Comparison of ENCODE assay signal across 8 cellular contexts in genomic region chr9:92292338-92293074, GRCh38. TPM values are rescaled to one million over a fixed set of nuclear protein-coding genes. Genes with fewer than 3 reads are reported as not detected.
A peak's percentile ranks its signal among the peaks of the same experiment; 100 is the strongest.
DNase-seq lines count a peak whose midpoint lies in the region; ATAC-seq, FAIRE-seq and TF ChIP-seq lines count a peak whose summit lies in the region.

No MANE protein-coding gene starts in this region.

- ATAC-seq in GM12878 (no peak), lung (ENCODE audit: insufficient read depth, low FRiP score) (no peak)

- FAIRE-seq in GM12878 (lab: Jason Lieb, UNC) = no peak

- peak; percentile 36; the same call in 1 of the 2 replicates for TF ChIP-seq POLR2A in GM12878 (IDR thresholded peaks at IDR 0.05; ENCODE audit: low read depth, low read length)

- TF ChIP-seq CTCF in GM12878 (IDR thresholded peaks at IDR 0.05 in 2 of 3, conservative IDR thresholded peaks at IDR 0.05 in 1 of 3; ENCODE audit: control insufficient read depth in 2 of 3, extremely low read depth in 1 of 3, insufficient read depth in 1 of 3, low read depth in 3 of 3, low read length in 3 of 3) (no peak), lung (IDR thresholded peaks at IDR 0.05; ENCODE audit: control extremely low read depth, extremely low read depth) (no peak)

- H3K79me2 ChIP-seq in GM12878 (ENCODE audit: control insufficient read depth, insufficient read depth, low read length) = peaks cover 68% of the 10 kb centered on the region

- H3K4me1 ChIP-seq in BLaER1 = peaks cover 55% of the 10 kb centered on the region
- peaks cover 5% of the 10 kb centered on the region for H3K4me1 ChIP-seq in HUES48 (ENCODE audit: control insufficient read depth, insufficient read depth, low read length)
- H3K4me1 ChIP-seq in GM12878 (ENCODE audit: control insufficient read depth, insufficient read depth, low read length) = peaks cover 14% of the 10 kb centered on the region
- peaks cover 10 to 15% of the 10 kb centered on the region in 2 donors for H3K4me1 ChIP-seq in lung (ENCODE audit: control insufficient read depth in 2 of 2, insufficient read depth in 2 of 2, low read length in 2 of 2)

- no TSS peak for BruUV-seq in GM12878 (replicated peaks; lab: Mats Ljungman, UMichigan)

- H4K20me1 ChIP-seq in BLaER1 (peaks cover 50% of the 10 kb centered on the region), GM12878 (ENCODE audit: control insufficient read depth, insufficient read depth) (no peaks in the 10 kb centered on the region)

- CTCF ChIA-PET in GM12878 (lab: Yijun Ruan, JAX) = interaction anchor here (1.4 to 3.3 kb wide), 2 partner anchors 10 to 14 kb away, joined by 5 to 9 read pairs; no protein-coding TSS in a partner anchor

- RAD21 ChIA-PET in GM12878 (lab: Charles Lee; ENCODE audit: unreplicated experiment) = interaction anchor here (0.7 to 0.9 kb wide), 2 partner anchors 34 to 138 kb away, joined by 3 to 5 read pairs; partner anchors contain the start of gene CENPP

- 15% methylated on average over 8 of the region's 8 CpGs for WGBS in GM12878 (ENCODE audit: insufficient coverage, insufficient replicate concordance, low lambda C conversion rate, missing lambda C conversion rate)
- 50 to 52% methylated on average over 8 of the region's 8 CpGs for WGBS in lung, 2 donors

- H3K36me3 ChIP-seq in BLaER1 (peaks cover 48% of the 10 kb centered on the region), HUES48 (ENCODE audit: control insufficient read depth, insufficient read depth, low read length) (peaks cover 54% of the 10 kb centered on the region), GM12878 (ENCODE audit: control insufficient read depth in 2 of 2, insufficient read depth in 2 of 2, low read length in 1 of 2) (peaks cover 0 to 3% of the 10 kb centered on the region in 2 experiments; a peak in 2 of 4 replicates), lung (ENCODE audit: control insufficient read depth in 2 of 2, insufficient read depth in 2 of 2, low read length in 2 of 2) (peaks cover 3 to 17% of the 10 kb centered on the region in 2 donors)

- H3K4me3 ChIP-seq in BLaER1 (peak overlapping the region; percentile 80), HUES48 (ENCODE audit: low read depth, low read length) (peak overlapping the region; percentile 95), GM12878 (peak overlapping the region; percentile 81), lung (peak overlapping the region; percentile 45)

- no peak for TF ChIP-seq RAD21 in GM12878 (IDR thresholded peaks at IDR 0.05; ENCODE audit: insufficient read depth, low read depth, low read length)

- H3K9me3 ChIP-seq in BLaER1 (no peaks in the 10 kb centered on the region), HUES48 (ENCODE audit: control insufficient read depth, insufficient read depth, low read length) (no peaks in the 10 kb centered on the region), GM12878 (replicated peaks; ENCODE audit: control insufficient read depth, insufficient read depth, low read length) (no peaks in the 10 kb centered on the region), lung (ENCODE audit: control insufficient read depth in 2 of 2, insufficient read depth in 1 of 2, low read length in 1 of 2) (no peaks in the 10 kb centered on the region)

- POLR2A ChIA-PET in GM12878 (lab: Charles Lee) = interaction anchor here (3.4 kb wide), 1 partner anchor 33 kb away, joined by 9 read pairs; the partner anchor contains the start of genes CENPP and NOL8

- no peak for TF ChIP-seq EP300 in GM12878 (IDR thresholded peaks at IDR 0.05; ENCODE audit: borderline replicate concordance in 1 of 2, control insufficient read depth in 1 of 2, low read depth in 2 of 2, low read length in 2 of 2)

- peak overlapping the region; percentile 94 for H3K9ac ChIP-seq in BLaER1
- peak overlapping the region; percentile 98 for H3K9ac ChIP-seq in HUES48 (ENCODE audit: low read depth, low read length)
- peak overlapping the region; percentile 88 for H3K9ac ChIP-seq in GM12878 (ENCODE audit: control insufficient read depth, insufficient read depth, low read length)

- no peak for DNase-seq in GM12878 (ENCODE audit: low read depth, low spot score)
- DNase-seq in lung (ENCODE audit: low spot score) = no peak
- no peak for DNase-seq in cerebellum (ENCODE audit: low spot score)
- no peak for DNase-seq in DMS153 (lab: John Stamatoyannopoulos, UW)
- DNase-seq in NCI-H748 treated with DMSO at 0.1 percent for 48 hours (lab: John Stamatoyannopoulos, UW) = no peak
- no peak for DNase-seq in DMS153 treated with DMSO at 0.1 percent for 48 hours (lab: John Stamatoyannopoulos, UW; ENCODE audit: unreplicated experiment)

- intact Hi-C loops in GM12878 (cut with micrococcal nuclease; ENCODE audit: unreplicated experiment) = no loop called here

- SMC1A ChIA-PET in GM12878 (lab: Charles Lee; ENCODE audit: uncharacterized antibody, unreplicated experiment) = interaction anchor here (0.6 to 1.2 kb wide), 4 partner anchors 8 to 144 kb away, joined by 3 to 5 read pairs (median 3); no protein-coding TSS in a partner anchor

- H3K27ac ChIP-seq in BLaER1 (peak overlapping the region; percentile 96), HUES48 (ENCODE audit: low read depth, low read length) (peak overlapping the region; percentile 90), GM12878 (ENCODE audit: control insufficient read depth, insufficient read depth) (peak overlapping the region; percentile 71), lung (ENCODE audit: low read depth in 1 of 2, low read length in 1 of 2) (no peak overlapping the region)

- H3K27me3 ChIP-seq in BLaER1 (no peaks in the 10 kb centered on the region), HUES48 (ENCODE audit: control insufficient read depth, insufficient read depth, low read length) (no peaks in the 10 kb centered on the region), GM12878 (replicated peaks in 1 of 2; ENCODE audit: control insufficient read depth in 2 of 2, insufficient read depth in 2 of 2, low read length in 1 of 2) (no peaks in the 10 kb centered on the region), lung (ENCODE audit: control insufficient read depth, insufficient read depth) (no peaks in the 10 kb centered on the region)

- in situ Hi-C loops in GM12878 (cut with MboI) = no loop called here

- H3K4me2 ChIP-seq in BLaER1 = peak overlapping the region; percentile 96
- H3K4me2 ChIP-seq in GM12878 (ENCODE audit: control insufficient read depth, insufficient read depth) = peak overlapping the region; percentile 97

- H2AFZ ChIP-seq in GM12878 (ENCODE audit: control insufficient read depth, low read depth, low read length) = no peak overlapping the region

RNA-seq across cellular contexts. Expression of gene IARS1, which starts 1.0 kb away (rescaled TPM):
- 644 and 645 TPM in 2 replicates for total RNA-seq in GM12878 (2013; cell fraction: nucleolus; rRNA removed)
- total RNA-seq in GM12878 (2014; rRNA removed) (192 and 241 TPM in 2 replicates), GM12878 (2014; rRNA removed; fragmentation: Illumina TruSeq; extraction: Trizol) (227 and 229 TPM in 2 replicates), GM12878 (2021) (140 and 144 TPM in 2 replicates), lung (100 to 1,000 TPM; 115 to 120 TPM), cerebellum (135 TPM)
- 64.1 TPM for polyA plus RNA-seq in GM12878 (2011; ENCODE audit: low read depth)
- polyA plus RNA-seq in GM12878 (2011; rRNA removed) (80.0 and 83.1 TPM in 2 replicates), GM12878 (2014; fragmentation: Illumina TruSeq; extraction: Trizol) (162 and 188 TPM in 2 replicates), GM12878 (2014; fragmentation: Nextera tagmentation; extraction: Ambion mirVana) (10 to 100 TPM; 71.0 to 78.8 TPM), GM12878 (2014; rRNA removed) (92.4 and 98.0 TPM in 2 replicates), GM12878 (2016; fragmentation: Nextera tagmentation; extraction: Ambion mirVana) (100 to 1,000 TPM; 180 to 196 TPM), lung (10 to 100 TPM; 21.6 to 49.4 TPM)
- polyA plus RNA-seq in GM12878 (2011; cell fraction: cytosol; rRNA removed) = 59.8 and 75.8 TPM in 2 replicates
- 172 and 185 TPM in 2 replicates for polyA plus RNA-seq in GM12878 (2011; cell fraction: nucleus; rRNA removed)
- 64.6 and 85.2 TPM in 2 replicates for polyA plus RNA-seq in GM12878 (2012)
- 117 and 174 TPM in 2 replicates for polyA minus RNA-seq in GM12878 (2011; rRNA and poly(A)+ RNA removed)
- 62.0 and 67.0 TPM in 2 replicates for polyA minus RNA-seq in GM12878 (2011; cell fraction: cytosol; rRNA and poly(A)+ RNA removed)
- 107 and 146 TPM in 2 replicates for polyA minus RNA-seq in GM12878 (2011; cell fraction: nucleus; rRNA and poly(A)+ RNA removed)

RNA-seq across cellular contexts. Expression of gene NOL8, which starts 32.6 kb away (rescaled TPM):
- total RNA-seq in GM12878 (2013; cell fraction: nucleolus; rRNA removed) = 163 and 178 TPM in 2 replicates
- 35.4 and 37.4 TPM in 2 replicates for total RNA-seq in GM12878 (2014; rRNA removed)
- 41.6 and 46.1 TPM in 2 replicates for total RNA-seq in GM12878 (2014; rRNA removed; fragmentation: Illumina TruSeq; extraction: Trizol)
- 34.4 and 35.3 TPM in 2 replicates for total RNA-seq in GM12878 (2021)
- polyA plus RNA-seq in GM12878 (2011; ENCODE audit: low read depth) = 16.3 TPM
- polyA plus RNA-seq in GM12878 (2011; rRNA removed) = 34.9 and 55.5 TPM in 2 replicates
- 9.4 and 11.9 TPM in 2 replicates for polyA plus RNA-seq in GM12878 (2011; cell fraction: cytosol; rRNA removed)
- 51.7 and 67.1 TPM in 2 replicates for polyA plus RNA-seq in GM12878 (2011; cell fraction: nucleus; rRNA removed)
- polyA plus RNA-seq in GM12878 (2012) = 25.5 and 27.8 TPM in 2 replicates
- polyA plus RNA-seq in GM12878 (2014; fragmentation: Illumina TruSeq; extraction: Trizol) = 55.5 and 62.8 TPM in 2 replicates
- 10 to 100 TPM; 55.9 to 58.6 TPM for polyA plus RNA-seq in GM12878 (2014; fragmentation: Nextera tagmentation; extraction: Ambion mirVana)
- 23.3 and 33.6 TPM in 2 replicates for polyA plus RNA-seq in GM12878 (2014; rRNA removed)
- 10 to 100 TPM; 52.3 to 54.4 TPM for polyA plus RNA-seq in GM12878 (2016; fragmentation: Nextera tagmentation; extraction: Ambion mirVana)
- 40.5 and 64.7 TPM in 2 replicates for polyA minus RNA-seq in GM12878 (2011; rRNA and poly(A)+ RNA removed)
- 11.9 and 16.8 TPM in 2 replicates for polyA minus RNA-seq in GM12878 (2011; cell fraction: cytosol; rRNA and poly(A)+ RNA removed)
- polyA minus RNA-seq in GM12878 (2011; cell fraction: nucleus; rRNA and poly(A)+ RNA removed) = 42.4 and 61.9 TPM in 2 replicates
- total RNA-seq in lung = 10 to 100 TPM; 26.8 to 42.0 TPM
- 10 to 100 TPM; 14.1 to 25.9 TPM for polyA plus RNA-seq in lung
- total RNA-seq in cerebellum = 22.7 TPM

RNA-seq across cellular contexts. Expression of gene CENPP, which starts 33.2 kb away (rescaled TPM):
- 38.2 and 39.9 TPM in 2 replicates for total RNA-seq in GM12878 (2013; cell fraction: nucleolus; rRNA removed)
- total RNA-seq in GM12878 (2014; rRNA removed) (20.3 and 24.2 TPM in 2 replicates), GM12878 (2014; rRNA removed; fragmentation: Illumina TruSeq; extraction: Trizol) (22.1 and 24.5 TPM in 2 replicates), GM12878 (2021) (17.5 and 19.3 TPM in 2 replicates), lung (10 to 100 TPM in 1 of 2 donors, 1 to 10 TPM in 1; 4.0 to 11.8 TPM), cerebellum (7.0 TPM)
- 5.2 TPM for polyA plus RNA-seq in GM12878 (2011; ENCODE audit: low read depth)
- polyA plus RNA-seq in GM12878 (2011; rRNA removed) (13.2 and 21.0 TPM in 2 replicates), GM12878 (2014; fragmentation: Illumina TruSeq; extraction: Trizol) (26.9 and 28.1 TPM in 2 replicates), GM12878 (2014; fragmentation: Nextera tagmentation; extraction: Ambion mirVana) (10 to 100 TPM in 1 of 2 experiments, 1 to 10 TPM in 1; 9.4 to 11.7 TPM), GM12878 (2014; rRNA removed) (14.9 and 15.2 TPM in 2 replicates), GM12878 (2016; fragmentation: Nextera tagmentation; extraction: Ambion mirVana) (10 to 100 TPM; 30.2 to 31.4 TPM), lung (1 to 10 TPM; 1.2 to 1.9 TPM)
- polyA plus RNA-seq in GM12878 (2011; cell fraction: cytosol; rRNA removed) = 3.8 and 5.9 TPM in 2 replicates
- 6.4 and 9.9 TPM in 2 replicates for polyA plus RNA-seq in GM12878 (2011; cell fraction: nucleus; rRNA removed)
- 7.6 and 10.6 TPM in 2 replicates for polyA plus RNA-seq in GM12878 (2012)
- 6.6 and 8.0 TPM in 2 replicates for polyA minus RNA-seq in GM12878 (2011; rRNA and poly(A)+ RNA removed)
- polyA minus RNA-seq in GM12878 (2011; cell fraction: cytosol; rRNA and poly(A)+ RNA removed) = 1.6 and 1.9 TPM in 2 replicates
- polyA minus RNA-seq in GM12878 (2011; cell fraction: nucleus; rRNA and poly(A)+ RNA removed) = 13.9 and 29.1 TPM in 2 replicates

Comparison
In these comparisons a context has a peak if more than half of its experiments do, and no peak if none do; other contexts are left out.
1. H3K27ac ChIP-seq: peak in BLaER1 (single experiment), HUES48 (single experiment) and GM12878 (single experiment); none in lung (0 of 2).
2. H3K4me3 ChIP-seq: peak in every context shown above with its lines; median percentile 95 in HUES48; 81 in GM12878; 80 in BLaER1; 45 in lung.
3. Peak in every context shown above with its lines, with median percentiles within 50 percentile points of each other: H3K9ac ChIP-seq.